Comparison of ENCODE assay signal across 19 cellular contexts in the genomic region with DNA sequence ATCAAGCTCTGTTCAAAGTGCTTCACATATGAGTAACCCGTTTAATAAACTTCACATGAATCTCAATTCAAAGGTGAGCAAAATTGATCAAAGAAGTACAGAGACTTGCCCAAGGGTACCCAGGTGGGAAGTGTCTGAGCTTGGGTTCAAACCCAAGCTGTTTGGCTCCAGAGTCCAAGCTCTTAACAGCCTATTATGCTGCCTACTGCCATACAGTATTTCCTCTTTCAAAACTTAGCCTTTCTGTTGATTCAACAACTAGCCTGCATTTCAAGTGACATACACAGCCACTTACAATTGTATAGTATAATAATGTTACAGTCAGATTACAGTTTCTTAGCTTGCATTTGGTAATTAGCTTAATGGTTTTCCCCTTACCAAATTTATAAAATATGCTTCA.
"Had no signal": no experiment of that assay in that cellular context is flagged by ENCODE, and none has a peak within 500 bp of the region (broad histone marks: within the 10 kb centered on the region; RNA-seq: fewer than 3 reads in every experiment).

No MANE protein-coding gene starts in this region.

- H3K4me3 ChIP-seq: adrenal gland, gastrocnemius medialis, heart right ventricle, left ventricle myocardium inferior, psoas muscle, tibial nerve, vagina had no signal

- H3K27ac Mint-ChIP-seq: activated naive CD4-positive, alpha-beta T cell treated with anti-CD3 and anti-CD28 coated beads, Interleukin-2, amount 50 U/mL, for 72 hours; activated T-helper 1 cell treated with anti-CD3 and anti-CD28 coated beads, Interleukin-12 subunit alpha, Interleukin-12 subunit beta, Interleukin-2, Interleukin-4 antibody, amounts not matched to agents 30 ng/mL and 10 ng/mL and 1 ng/mL, durations not matched to agents 14 hours and 24 hours and 36 hours; stimulated activated naive CD8-positive, alpha-beta T cell treated with anti-CD3 and anti-CD28 coated beads, Interleukin-15, Interleukin-2, amounts not matched to agents 100 ng/mL and 50 ng/mL, for 24 hours had no signal

- H3K27me3 ChIP-seq: adrenal gland, gastrocnemius medialis, heart right ventricle, tibial nerve, vagina had no signal

- H3K36me3 ChIP-seq: adrenal gland, gastrocnemius medialis, heart right ventricle, left ventricle myocardium inferior, tibial nerve, vagina, WERI-Rb-1 had no signal

- H3K4me3 Mint-ChIP-seq: activated T-helper 1 cell treated with anti-CD3 and anti-CD28 coated beads, Interleukin-12 subunit alpha, Interleukin-12 subunit beta, Interleukin-2, Interleukin-4 antibody, amounts not matched to agents 30 ng/mL and 10 ng/mL and 1 ng/mL, durations not matched to agents 14 hours and 24 hours and 36 hours; neural crest cell; stimulated activated naive CD8-positive, alpha-beta T cell treated with anti-CD3 and anti-CD28 coated beads, Interleukin-15, Interleukin-2, amounts not matched to agents 100 ng/mL and 50 ng/mL, for 24 hours had no signal

- ATAC-seq: activated naive CD4-positive, alpha-beta T cell treated with anti-CD3 and anti-CD28 coated beads, Interleukin-2, amount 50 U/mL, for 72 hours; esophagus mucosa; gastrocnemius medialis; heart right ventricle; psoas muscle; right cardiac atrium had no signal

- H3K27ac ChIP-seq: adrenal gland, gastrocnemius medialis, heart right ventricle, left ventricle myocardium inferior, psoas muscle, vagina, WERI-Rb-1 had no signal

- H3K9me3 ChIP-seq: adrenal gland, gastrocnemius medialis, heart right ventricle, left ventricle myocardium inferior, psoas muscle, tibial nerve, vagina had no signal

- DNase-seq: activated CD4-positive, alpha-beta T cell treated with anti-CD3 and anti-CD28 coated beads, Interleukin-2, amount 50 U/mL, for 4 hours; activated gamma-delta T cell treated with Interleukin-2 at 50 U/mL for 16 hours; adrenal gland; cerebellar nuclear complex; effector CD4-positive, alpha-beta T cell; gastrocnemius medialis; heart right ventricle; left ventricle myocardium inferior; mammary epithelial cell; psoas muscle; right cardiac atrium; WERI-Rb-1 had no signal

- H3K9me3 Mint-ChIP-seq: activated naive CD4-positive, alpha-beta T cell treated with anti-CD3 and anti-CD28 coated beads, Interleukin-2, amount 50 U/mL, for 72 hours; activated T-helper 1 cell treated with anti-CD3 and anti-CD28 coated beads, Interleukin-12 subunit alpha, Interleukin-12 subunit beta, Interleukin-2, Interleukin-4 antibody, amounts not matched to agents 30 ng/mL and 10 ng/mL and 1 ng/mL, durations not matched to agents 14 hours and 24 hours and 36 hours; neural crest cell; stimulated activated naive CD8-positive, alpha-beta T cell treated with anti-CD3 and anti-CD28 coated beads, Interleukin-15, Interleukin-2, amounts not matched to agents 100 ng/mL and 50 ng/mL, for 24 hours had no signal

- H3K36me3 Mint-ChIP-seq: activated naive CD4-positive, alpha-beta T cell treated with anti-CD3 and anti-CD28 coated beads, Interleukin-2, amount 50 U/mL, for 72 hours had no signal
